Comparison of ENCODE assay signal across 9 cellular contexts in the genomic region with DNA sequence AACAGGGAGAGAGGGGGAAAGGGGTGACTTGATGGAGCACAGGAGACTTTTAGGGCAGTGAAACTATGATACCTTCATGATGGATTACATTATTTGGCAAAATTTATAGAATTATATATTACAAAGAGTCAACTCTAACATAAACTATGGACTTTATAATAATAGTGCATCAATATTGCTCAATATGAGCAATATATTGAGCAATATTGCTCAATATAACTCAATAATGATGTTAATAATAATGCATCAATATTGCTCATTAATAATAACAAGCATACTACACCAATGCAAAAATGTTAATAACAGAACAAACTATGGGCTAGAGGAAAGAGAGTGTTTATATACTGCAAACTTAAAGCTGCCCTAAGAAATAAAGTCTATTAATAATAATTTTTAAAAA. TPM values are rescaled to one million over a fixed set of nuclear protein-coding genes. Genes with fewer than 3 reads are reported as not detected.
"Had no signal": no experiment of that assay in that cellular context is flagged by ENCODE, and none has a peak within 500 bp of the region (broad histone marks: within the 10 kb centered on the region; RNA-seq: fewer than 3 reads in every experiment).

No MANE protein-coding gene starts in this region.

- FAIRE-seq: G401.6, GM12878, GM12891, GM12892, GM18507, GM19239 had no signal

- ATAC-seq: GM12878 had no signal

- DNase-seq: GDM1, GF-D8 had no signal

- H3K4me3 ChIP-seq: GM12878 had no signal

RNA-seq across cellular contexts. Expression of gene UNC80, which starts 3.1 kb away (rescaled TPM):
- total RNA-seq: G401, GM12878 had no signal
- polyA plus RNA-seq: GM12878 had no signal
